ENCODE assay signal across 1 cellular context in the genomic region with DNA sequence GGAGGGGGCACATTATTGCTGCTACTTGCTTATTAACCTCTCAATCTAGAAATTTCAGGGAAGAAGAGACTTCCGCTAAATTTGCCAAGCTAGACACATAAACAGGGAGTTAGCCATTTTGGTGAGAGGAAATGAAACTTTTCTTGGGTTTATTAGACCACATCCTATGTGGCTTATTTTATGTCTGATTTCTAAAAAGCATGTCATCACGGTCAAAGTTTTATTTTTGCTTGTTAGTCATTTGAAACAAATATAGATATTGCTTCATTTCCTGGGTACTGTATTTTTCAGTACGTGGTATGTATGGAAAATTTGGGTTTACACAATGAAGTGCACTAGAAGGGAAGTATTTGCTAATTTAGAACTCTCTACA.
TF ChIP-seq lines count a peak whose summit lies in the region.

No MANE protein-coding gene starts in this region.

TF ChIP-seq in HCT116, 20 proteins besides CTCF, POLR2A, EP300 and RAD21 (continued from another document):
- TF ChIP-seq, protein P1, sequence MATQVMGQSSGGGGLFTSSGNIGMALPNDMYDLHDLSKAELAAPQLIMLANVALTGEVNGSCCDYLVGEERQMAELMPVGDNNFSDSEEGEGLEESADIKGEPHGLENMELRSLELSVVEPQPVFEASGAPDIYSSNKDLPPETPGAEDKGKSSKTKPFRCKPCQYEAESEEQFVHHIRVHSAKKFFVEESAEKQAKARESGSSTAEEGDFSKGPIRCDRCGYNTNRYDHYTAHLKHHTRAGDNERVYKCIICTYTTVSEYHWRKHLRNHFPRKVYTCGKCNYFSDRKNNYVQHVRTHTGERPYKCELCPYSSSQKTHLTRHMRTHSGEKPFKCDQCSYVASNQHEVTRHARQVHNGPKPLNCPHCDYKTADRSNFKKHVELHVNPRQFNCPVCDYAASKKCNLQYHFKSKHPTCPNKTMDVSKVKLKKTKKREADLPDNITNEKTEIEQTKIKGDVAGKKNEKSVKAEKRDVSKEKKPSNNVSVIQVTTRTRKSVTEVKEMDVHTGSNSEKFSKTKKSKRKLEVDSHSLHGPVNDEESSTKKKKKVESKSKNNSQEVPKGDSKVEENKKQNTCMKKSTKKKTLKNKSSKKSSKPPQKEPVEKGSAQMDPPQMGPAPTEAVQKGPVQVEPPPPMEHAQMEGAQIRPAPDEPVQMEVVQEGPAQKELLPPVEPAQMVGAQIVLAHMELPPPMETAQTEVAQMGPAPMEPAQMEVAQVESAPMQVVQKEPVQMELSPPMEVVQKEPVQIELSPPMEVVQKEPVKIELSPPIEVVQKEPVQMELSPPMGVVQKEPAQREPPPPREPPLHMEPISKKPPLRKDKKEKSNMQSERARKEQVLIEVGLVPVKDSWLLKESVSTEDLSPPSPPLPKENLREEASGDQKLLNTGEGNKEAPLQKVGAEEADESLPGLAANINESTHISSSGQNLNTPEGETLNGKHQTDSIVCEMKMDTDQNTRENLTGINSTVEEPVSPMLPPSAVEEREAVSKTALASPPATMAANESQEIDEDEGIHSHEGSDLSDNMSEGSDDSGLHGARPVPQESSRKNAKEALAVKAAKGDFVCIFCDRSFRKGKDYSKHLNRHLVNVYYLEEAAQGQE (IDR thresholded peaks at IDR 0.05; ENCODE audit: low read depth) = no peak
- TF ChIP-seq POLR2AphosphoS5 (IDR thresholded peaks at IDR 0.05; ENCODE audit: low read depth, low read length) (no peak), ZFX (IDR thresholded peaks at IDR 0.05) (no peak)
- TF ChIP-seq, protein P2, sequence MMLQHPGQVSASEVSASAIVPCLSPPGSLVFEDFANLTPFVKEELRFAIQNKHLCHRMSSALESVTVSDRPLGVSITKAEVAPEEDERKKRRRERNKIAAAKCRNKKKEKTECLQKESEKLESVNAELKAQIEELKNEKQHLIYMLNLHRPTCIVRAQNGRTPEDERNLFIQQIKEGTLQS (IDR thresholded peaks at IDR 0.05) = no peak
